ENCODE assay signal across 10 cellular contexts in genomic region chr6:10659697-10660348, GRCh38. TPM values are rescaled to one million over a fixed set of nuclear protein-coding genes. Genes with fewer than 3 reads are reported as not detected.
DNase-seq lines count a peak whose midpoint lies in the region; ATAC-seq, FAIRE-seq and TF ChIP-seq lines count a peak whose summit lies in the region.
"Had no signal": no experiment of that assay in that cellular context is flagged by ENCODE, and none has a peak within 500 bp of the region (broad histone marks: within the 10 kb centered on the region; RNA-seq: fewer than 3 reads in every experiment).

No MANE protein-coding gene starts in this region.

- intact Hi-C loops in GM12878 (cut with micrococcal nuclease; ENCODE audit: unreplicated experiment), result no loop called here
- intact Hi-C loops in left lung (cut with DNase I), result no loop called here

- in situ Hi-C loops in GM12878 (cut with MboI), result no loop called here

- no peak for TF ChIP-seq CTCF in cardiac muscle cell (IDR thresholded peaks at IDR 0.05; ENCODE audit: low read depth, low read length)
- TF ChIP-seq CTCF in right atrium auricular region (IDR thresholded peaks at IDR 0.05), result no peak
- no peak for TF ChIP-seq CTCF in GM12878 (IDR thresholded peaks at IDR 0.05 in 2 of 3, conservative IDR thresholded peaks at IDR 0.05 in 1 of 3; ENCODE audit: control insufficient read depth in 2 of 3, extremely low read depth in 1 of 3, insufficient read depth in 1 of 3, low read depth in 3 of 3, low read length in 3 of 3)
- no peak for TF ChIP-seq CTCF in left lung (IDR thresholded peaks at IDR 0.05)

- RAD21 ChIA-PET in GM12878 (lab: Charles Lee; ENCODE audit: unreplicated experiment), result interaction anchor here (1.0 to 1.4 kb wide), 3 partner anchors 23 to 29 kb away, joined by 4 to 6 read pairs (median 4); no protein-coding TSS in a partner anchor

- no peaks in the 10 kb centered on the region for H3K27me3 ChIP-seq in cardiac muscle cell
- H3K27me3 ChIP-seq in right atrium auricular region, result no peaks in the 10 kb centered on the region
- H3K27me3 ChIP-seq in GM12878 (replicated peaks in 1 of 2; ENCODE audit: control insufficient read depth in 2 of 2, insufficient read depth in 2 of 2, low read length in 1 of 2), result no peaks in the 10 kb centered on the region
- peaks cover 0 to 15% of the 10 kb centered on the region in 2 donors for H3K27me3 ChIP-seq in left lung

- no peak for TF ChIP-seq EP300 in GM12878 (IDR thresholded peaks at IDR 0.05; ENCODE audit: borderline replicate concordance in 1 of 2, control insufficient read depth in 1 of 2, low read depth in 2 of 2, low read length in 2 of 2)

- H3K4me1 ChIP-seq in cardiac muscle cell (ENCODE audit: low read depth), result no peaks in the 10 kb centered on the region
- no peaks in the 10 kb centered on the region for H3K4me1 ChIP-seq in right atrium auricular region
- H3K4me1 ChIP-seq in GM12878 (ENCODE audit: control insufficient read depth, insufficient read depth, low read length), result 0 out of 2 replicates have a peak, but pooled peaks cover 4% of the 10 kb centered on the region
- no peaks in the 10 kb centered on the region for H3K4me1 ChIP-seq in left lung
- H3K4me1 ChIP-seq in urinary bladder (ENCODE audit: insufficient read depth), result no peaks in the 10 kb centered on the region

- CTCF ChIA-PET in GM12878 (lab: Yijun Ruan, JAX), result interaction anchor here (0.8 to 1.3 kb wide), 3 partner anchors 8 to 182 kb away, joined by 3 read pairs; no protein-coding TSS in a partner anchor

- WGBS in GM12878 (ENCODE audit: insufficient coverage, insufficient replicate concordance, low lambda C conversion rate, missing lambda C conversion rate), result 85% methylated on average over 44 of the region's 48 CpGs
- 80% methylated on average over 48 of the region's 48 CpGs for WGBS in urinary bladder

- H3K4me3 ChIP-seq in cardiac muscle cell (peak overlapping the region; percentile 6), right atrium auricular region (peak overlapping the region in 1 of 2 donors; percentile 35), GM12878 (no peak overlapping the region), left lung (peak overlapping the region; percentile 16 to 27), urinary bladder (ENCODE audit: low read depth, low read length) (peak overlapping the region; percentile 22)

- no TSS peak for BruUV-seq in GM12878 (replicated peaks; lab: Mats Ljungman, UMichigan)

- ATAC-seq in GM12878, result peak; percentile 83
- ATAC-seq in left lung, result peak; percentile 36

- H4K20me1 ChIP-seq in GM12878 (ENCODE audit: control insufficient read depth, insufficient read depth), result no peaks in the 10 kb centered on the region

- H3K4me2 ChIP-seq in GM12878 (ENCODE audit: control insufficient read depth, insufficient read depth), result peak overlapping the region; percentile 4; the same call in 1 of the 2 replicates

- POLR2A ChIA-PET in GM12878 (lab: Charles Lee), result interaction anchor here (1.1 kb wide), 1 partner anchor 35 kb away, joined by 3 read pairs; the partner anchor contains the start of genes C6orf52 and PAK1IP1

- H3K9ac ChIP-seq in GM12878 (ENCODE audit: control insufficient read depth, insufficient read depth, low read length), result no peak overlapping the region; the same call in 1 of the 2 replicates

- no peak for TF ChIP-seq POLR2A in GM12878 (IDR thresholded peaks at IDR 0.05; ENCODE audit: low read depth, low read length)

- H3K27ac ChIP-seq in cardiac muscle cell, result no peak overlapping the region
- H3K27ac ChIP-seq in right atrium auricular region, result no peak overlapping the region
- H3K27ac ChIP-seq in GM12878 (ENCODE audit: control insufficient read depth, insufficient read depth), result no peak overlapping the region
- no peak overlapping the region for H3K27ac ChIP-seq in left lung
- no peak overlapping the region for H3K27ac ChIP-seq in urinary bladder (ENCODE audit: low read depth)

- no peak for TF ChIP-seq RAD21 in GM12878 (IDR thresholded peaks at IDR 0.05; ENCODE audit: insufficient read depth, low read depth, low read length)

- FAIRE-seq in GM12878 (lab: Jason Lieb, UNC) (no peak), urothelium cell line (lab: Jason Lieb, UNC) (no peak)
- FAIRE-seq: endothelial cell of umbilical vein had no signal

- SMC1A ChIA-PET in GM12878 (lab: Charles Lee; ENCODE audit: uncharacterized antibody, unreplicated experiment), result interaction anchor here (0.6 to 1.9 kb wide), 4 partner anchors 15 to 687 kb away, joined by 3 to 4 read pairs (median 3); no protein-coding TSS in a partner anchor

- H3K9me3 ChIP-seq in cardiac muscle cell (ENCODE audit: low read depth), result no peaks in the 10 kb centered on the region
- no peaks in the 10 kb centered on the region for H3K9me3 ChIP-seq in right atrium auricular region
- no peaks in the 10 kb centered on the region; the same call in 2 of the 3 replicates for H3K9me3 ChIP-seq in GM12878 (replicated peaks; ENCODE audit: control insufficient read depth, insufficient read depth, low read length)
- peaks cover 0 to 4% of the 10 kb centered on the region in 2 donors for H3K9me3 ChIP-seq in left lung

- DNase-seq in cardiac muscle cell (ENCODE audit: low read depth in 1 of 2, low spot score in 1 of 2), result peak in 1 of 2 donors; percentile 6
- no peak for DNase-seq in right atrium auricular region (ENCODE audit: low spot score)
- no peak for DNase-seq in GM12878 (ENCODE audit: low read depth, low spot score)
- peak in 1 of 2 donors; percentile 79 for DNase-seq in left lung
- DNase-seq in urothelium cell line (ENCODE audit: low spot score), result no peak
- no peak for DNase-seq in NCI-H774 (lab: John Stamatoyannopoulos, UW)
- DNase-seq in NCI-H748 treated with DMSO at 0.1 percent for 48 hours (lab: John Stamatoyannopoulos, UW), result no peak
- DNase-seq: NCI-H1694 treated with DMSO at 0.1 percent for 48 hours had no signal

- H2AFZ ChIP-seq in GM12878 (ENCODE audit: control insufficient read depth, low read depth, low read length), result peak overlapping the region; percentile 39

- H3K79me2 ChIP-seq in GM12878 (ENCODE audit: control insufficient read depth, insufficient read depth, low read length), result no peaks in the 10 kb centered on the region

- H3K36me3 ChIP-seq in cardiac muscle cell, result no peaks in the 10 kb centered on the region
- H3K36me3 ChIP-seq in right atrium auricular region, result no peaks in the 10 kb centered on the region
- no peaks in the 10 kb centered on the region for H3K36me3 ChIP-seq in GM12878 (ENCODE audit: control insufficient read depth in 2 of 2, insufficient read depth in 2 of 2, low read length in 1 of 2)
- no peaks in the 10 kb centered on the region for H3K36me3 ChIP-seq in left lung
- H3K36me3 ChIP-seq in urinary bladder (ENCODE audit: insufficient read depth), result no peaks in the 10 kb centered on the region

TF ChIP-seq in GM12878, 131 proteins besides CTCF, POLR2A, EP300 and RAD21:
- TF ChIP-seq GATAD2B (conservative IDR thresholded peaks at IDR 0.05; ENCODE audit: low read depth), result peak; percentile 49; the same call in 1 of the 2 replicates
- 0 out of 2 replicates have a peak, but pooled peaks have one; percentile 14 for TF ChIP-seq IKZF1 (conservative IDR thresholded peaks at IDR 0.05)
- TF ChIP-seq LARP7 (IDR thresholded peaks at IDR 0.05), result 0 out of 2 replicates have a peak, but pooled peaks have one; percentile 37
- no peak for TF ChIP-seq ZNF384 (IDR thresholded peaks at IDR 0.05; ENCODE audit: borderline replicate concordance, low read depth, low read length)

RNA-seq across cellular contexts. Expression of gene C6orf52, which starts 34.6 kb away (rescaled TPM):
- total RNA-seq in cardiac muscle cell (2.1 and 10.9 TPM in 2 replicates), right atrium auricular region (not detected), GM12878 (2014; rRNA removed) (2.7 and 3.3 TPM in 2 replicates), GM12878 (2014; rRNA removed; fragmentation: Illumina TruSeq; extraction: Trizol) (2.8 and 4.1 TPM in 2 replicates), GM12878 (2021) (3.0 and 3.2 TPM in 2 replicates), left lung (1 to 10 TPM in 1 of 2 donors, under 1 TPM in 1; 0.58 to 1.0 TPM), urinary bladder (not detected)
- polyA plus RNA-seq in cardiac muscle cell (3.6 and 7.2 TPM in 2 replicates), GM12878 (2011; rRNA removed) (5.5 and 6.0 TPM in 2 replicates), GM12878 (2014; fragmentation: Illumina TruSeq; extraction: Trizol) (4.3 and 5.7 TPM in 2 replicates), GM12878 (2014; fragmentation: Nextera tagmentation; extraction: Ambion mirVana) (10 to 100 TPM; 13.1 to 15.1 TPM), GM12878 (2014; rRNA removed) (1.7 and 2.9 TPM in 2 replicates), GM12878 (2016; fragmentation: Nextera tagmentation; extraction: Ambion mirVana) (1 to 10 TPM; 7.4 to 9.3 TPM), urinary bladder (0.57 TPM)
- not detected in 2 replicates for total RNA-seq in GM12878 (2013; cell fraction: nucleolus; rRNA removed)
- polyA plus RNA-seq in GM12878 (2011; ENCODE audit: low read depth), result 4.5 TPM
- 6.3 and 7.9 TPM in 2 replicates for polyA plus RNA-seq in GM12878 (2011; cell fraction: cytosol; rRNA removed)
- polyA plus RNA-seq in GM12878 (2011; cell fraction: nucleus; rRNA removed), result 3.1 and 3.3 TPM in 2 replicates
- 0.83 and 1.9 TPM in 2 replicates for polyA plus RNA-seq in GM12878 (2012)
- polyA minus RNA-seq in GM12878 (2011; rRNA and poly(A)+ RNA removed), result 3.0 TPM in 2 replicates
- not detected in 2 replicates for polyA minus RNA-seq in GM12878 (2011; cell fraction: cytosol; rRNA and poly(A)+ RNA removed)
- polyA minus RNA-seq in GM12878 (2011; cell fraction: nucleus; rRNA and poly(A)+ RNA removed), result 1.1 TPM in 1 of 2 replicates, not detected in the other
- total RNA-seq: endothelial cell of umbilical vein had no signal

RNA-seq across cellular contexts. Expression of gene PAK1IP1, which starts 34.9 kb away (rescaled TPM):
- total RNA-seq in cardiac muscle cell (6.2 and 10.4 TPM in 2 replicates), right atrium auricular region (10 to 100 TPM in 1 of 2 donors, 1 to 10 TPM in 1; 9.0 to 10.4 TPM), GM12878 (2014; rRNA removed) (26.3 and 27.4 TPM in 2 replicates), GM12878 (2014; rRNA removed; fragmentation: Illumina TruSeq; extraction: Trizol) (43.8 and 44.1 TPM in 2 replicates), GM12878 (2021) (25.9 and 26.0 TPM in 2 replicates), left lung (10 to 100 TPM in 1 of 2 donors, 1 to 10 TPM in 1; 9.6 to 16.4 TPM), urinary bladder (16.8 TPM)
- polyA plus RNA-seq in cardiac muscle cell (14.6 and 16.6 TPM in 2 replicates), GM12878 (2011; rRNA removed) (36.6 and 46.4 TPM in 2 replicates), GM12878 (2014; fragmentation: Illumina TruSeq; extraction: Trizol) (51.4 and 58.8 TPM in 2 replicates), GM12878 (2014; fragmentation: Nextera tagmentation; extraction: Ambion mirVana) (10 to 100 TPM; 86.1 to 98.5 TPM), GM12878 (2014; rRNA removed) (23.3 and 26.2 TPM in 2 replicates), GM12878 (2016; fragmentation: Nextera tagmentation; extraction: Ambion mirVana) (10 to 100 TPM; 71.0 to 73.0 TPM), urinary bladder (11.7 TPM)
- total RNA-seq in GM12878 (2013; cell fraction: nucleolus; rRNA removed), result 5.1 and 5.6 TPM in 2 replicates
- 8.0 TPM for polyA plus RNA-seq in GM12878 (2011; ENCODE audit: low read depth)
- polyA plus RNA-seq in GM12878 (2011; cell fraction: cytosol; rRNA removed), result 17.3 and 19.7 TPM in 2 replicates
- polyA plus RNA-seq in GM12878 (2011; cell fraction: nucleus; rRNA removed), result 12.8 and 16.3 TPM in 2 replicates
- polyA plus RNA-seq in GM12878 (2012), result 13.2 and 16.3 TPM in 2 replicates
- 10.4 and 17.6 TPM in 2 replicates for polyA minus RNA-seq in GM12878 (2011; rRNA and poly(A)+ RNA removed)
- polyA minus RNA-seq in GM12878 (2011; cell fraction: cytosol; rRNA and poly(A)+ RNA removed), result 6.4 and 6.7 TPM in 2 replicates
- polyA minus RNA-seq in GM12878 (2011; cell fraction: nucleus; rRNA and poly(A)+ RNA removed), result 4.5 and 6.1 TPM in 2 replicates
